Comparison of ENCODE assay signal across 1 cellular context in the genomic region with DNA sequence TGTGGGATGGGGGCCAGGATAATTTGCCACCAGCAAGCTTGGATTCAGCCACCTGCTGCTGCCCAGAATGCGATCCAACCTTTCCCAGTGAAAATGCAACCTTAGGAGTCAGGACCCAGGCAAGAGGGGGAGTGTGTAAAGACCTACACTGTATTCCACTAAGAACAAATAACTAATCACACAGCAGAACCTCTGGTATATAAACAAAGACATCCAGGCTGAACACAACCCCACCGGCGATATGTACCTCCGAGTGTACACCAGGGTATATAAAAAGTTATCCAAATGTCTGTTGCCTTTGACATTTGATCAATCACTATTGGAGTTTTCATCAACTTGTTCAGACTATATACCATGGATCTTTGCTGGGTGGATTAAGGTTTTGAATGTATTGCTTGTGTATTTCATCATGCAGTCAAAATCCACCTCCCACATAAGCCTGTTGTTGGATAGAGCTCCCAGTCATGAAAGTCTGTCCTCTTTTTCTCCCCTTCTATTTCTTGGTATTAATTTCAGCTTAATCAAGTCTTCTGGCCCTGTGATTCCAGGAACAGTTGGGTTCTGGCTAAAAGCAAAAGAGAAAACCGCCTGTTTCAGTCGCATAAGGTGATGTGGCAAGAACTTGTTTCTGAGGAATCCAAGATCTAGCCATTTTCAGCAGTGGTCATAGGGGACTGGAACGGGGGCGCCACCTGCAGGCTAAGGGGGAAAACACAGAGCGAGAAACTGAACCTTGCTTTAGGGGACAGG.
TF ChIP-seq lines count a peak whose summit lies in the region.

No MANE protein-coding gene starts in this region.

TF ChIP-seq in HEK293, 187 proteins besides CTCF, POLR2A, EP300 and RAD21 (continued from another document and continues in another):
- TF ChIP-seq, protein P1, sequence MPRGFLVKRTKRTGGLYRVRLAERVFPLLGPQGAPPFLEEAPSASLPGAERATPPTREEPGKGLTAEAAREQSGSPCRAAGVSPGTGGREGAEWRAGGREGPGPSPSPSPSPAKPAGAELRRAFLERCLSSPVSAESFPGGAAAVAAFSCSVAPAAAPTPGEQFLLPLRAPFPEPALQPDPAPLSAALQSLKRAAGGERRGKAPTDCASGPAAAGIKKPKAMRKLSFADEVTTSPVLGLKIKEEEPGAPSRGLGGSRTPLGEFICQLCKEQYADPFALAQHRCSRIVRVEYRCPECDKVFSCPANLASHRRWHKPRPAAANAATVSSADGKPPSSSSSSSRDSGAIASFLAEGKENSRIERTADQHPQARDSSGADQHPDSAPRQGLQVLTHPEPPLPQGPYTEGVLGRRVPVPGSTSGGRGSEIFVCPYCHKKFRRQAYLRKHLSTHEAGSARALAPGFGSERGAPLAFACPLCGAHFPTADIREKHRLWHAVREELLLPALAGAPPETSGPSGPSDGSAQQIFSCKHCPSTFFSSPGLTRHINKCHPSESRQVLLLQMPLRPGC (tag by site-specific recombination; IDR thresholded peaks at IDR 0.05) = no peak
- TF ChIP-seq, protein P2, sequence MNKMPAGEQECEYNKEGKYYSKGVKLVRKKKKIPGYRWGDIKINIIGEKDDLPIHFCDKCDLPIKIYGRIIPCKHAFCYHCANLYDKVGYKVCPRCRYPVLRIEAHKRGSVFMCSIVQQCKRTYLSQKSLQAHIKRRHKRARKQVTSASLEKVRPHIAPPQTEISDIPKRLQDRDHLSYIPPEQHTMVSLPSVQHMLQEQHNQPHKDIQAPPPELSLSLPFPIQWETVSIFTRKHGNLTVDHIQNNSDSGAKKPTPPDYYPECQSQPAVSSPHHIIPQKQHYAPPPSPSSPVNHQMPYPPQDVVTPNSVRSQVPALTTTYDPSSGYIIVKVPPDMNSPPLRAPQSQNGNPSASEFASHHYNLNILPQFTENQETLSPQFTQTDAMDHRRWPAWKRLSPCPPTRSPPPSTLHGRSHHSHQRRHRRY (tag by site-specific recombination; IDR thresholded peaks at IDR 0.05) = no peak
- TF ChIP-seq, protein P3, sequence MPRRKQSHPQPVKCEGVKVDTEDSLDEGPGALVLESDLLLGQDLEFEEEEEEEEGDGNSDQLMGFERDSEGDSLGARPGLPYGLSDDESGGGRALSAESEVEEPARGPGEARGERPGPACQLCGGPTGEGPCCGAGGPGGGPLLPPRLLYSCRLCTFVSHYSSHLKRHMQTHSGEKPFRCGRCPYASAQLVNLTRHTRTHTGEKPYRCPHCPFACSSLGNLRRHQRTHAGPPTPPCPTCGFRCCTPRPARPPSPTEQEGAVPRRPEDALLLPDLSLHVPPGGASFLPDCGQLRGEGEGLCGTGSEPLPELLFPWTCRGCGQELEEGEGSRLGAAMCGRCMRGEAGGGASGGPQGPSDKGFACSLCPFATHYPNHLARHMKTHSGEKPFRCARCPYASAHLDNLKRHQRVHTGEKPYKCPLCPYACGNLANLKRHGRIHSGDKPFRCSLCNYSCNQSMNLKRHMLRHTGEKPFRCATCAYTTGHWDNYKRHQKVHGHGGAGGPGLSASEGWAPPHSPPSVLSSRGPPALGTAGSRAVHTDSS (tag by site-specific recombination; IDR thresholded peaks at IDR 0.05) = no peak
- TF ChIP-seq ZNF146 (tag by site-specific recombination; IDR thresholded peaks at IDR 0.05) = no peak
- TF ChIP-seq ZNF350 (tag by site-specific recombination; IDR thresholded peaks at IDR 0.05) = no peak
- TF ChIP-seq ZNF596 (tag by site-specific recombination; IDR thresholded peaks at IDR 0.05) = no peak
- no peak for TF ChIP-seq ZNF404 (tag by site-specific recombination; IDR thresholded peaks at IDR 0.05)
- TF ChIP-seq HOXD13 (CRISPR knock-in tag; IDR thresholded peaks at IDR 0.05; ENCODE audit: borderline replicate concordance) = no peak
- TF ChIP-seq TRIM28 (IDR thresholded peaks at IDR 0.05; ENCODE audit: borderline replicate concordance, low read length) = peak; percentile 42; the same call in 1 of the 2 replicates
- TF ChIP-seq GLIS1 (tag by site-specific recombination; IDR thresholded peaks at IDR 0.05) = no peak
- TF ChIP-seq, protein P4, sequence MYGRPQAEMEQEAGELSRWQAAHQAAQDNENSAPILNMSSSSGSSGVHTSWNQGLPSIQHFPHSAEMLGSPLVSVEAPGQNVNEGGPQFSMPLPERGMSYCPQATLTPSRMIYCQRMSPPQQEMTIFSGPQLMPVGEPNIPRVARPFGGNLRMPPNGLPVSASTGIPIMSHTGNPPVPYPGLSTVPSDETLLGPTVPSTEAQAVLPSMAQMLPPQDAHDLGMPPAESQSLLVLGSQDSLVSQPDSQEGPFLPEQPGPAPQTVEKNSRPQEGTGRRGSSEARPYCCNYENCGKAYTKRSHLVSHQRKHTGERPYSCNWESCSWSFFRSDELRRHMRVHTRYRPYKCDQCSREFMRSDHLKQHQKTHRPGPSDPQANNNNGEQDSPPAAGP (tag by site-specific recombination; IDR thresholded peaks at IDR 0.05) = no peak
- TF ChIP-seq WT1 (tag by site-specific recombination; IDR thresholded peaks at IDR 0.05) = no peak
- TF ChIP-seq, protein P5, sequence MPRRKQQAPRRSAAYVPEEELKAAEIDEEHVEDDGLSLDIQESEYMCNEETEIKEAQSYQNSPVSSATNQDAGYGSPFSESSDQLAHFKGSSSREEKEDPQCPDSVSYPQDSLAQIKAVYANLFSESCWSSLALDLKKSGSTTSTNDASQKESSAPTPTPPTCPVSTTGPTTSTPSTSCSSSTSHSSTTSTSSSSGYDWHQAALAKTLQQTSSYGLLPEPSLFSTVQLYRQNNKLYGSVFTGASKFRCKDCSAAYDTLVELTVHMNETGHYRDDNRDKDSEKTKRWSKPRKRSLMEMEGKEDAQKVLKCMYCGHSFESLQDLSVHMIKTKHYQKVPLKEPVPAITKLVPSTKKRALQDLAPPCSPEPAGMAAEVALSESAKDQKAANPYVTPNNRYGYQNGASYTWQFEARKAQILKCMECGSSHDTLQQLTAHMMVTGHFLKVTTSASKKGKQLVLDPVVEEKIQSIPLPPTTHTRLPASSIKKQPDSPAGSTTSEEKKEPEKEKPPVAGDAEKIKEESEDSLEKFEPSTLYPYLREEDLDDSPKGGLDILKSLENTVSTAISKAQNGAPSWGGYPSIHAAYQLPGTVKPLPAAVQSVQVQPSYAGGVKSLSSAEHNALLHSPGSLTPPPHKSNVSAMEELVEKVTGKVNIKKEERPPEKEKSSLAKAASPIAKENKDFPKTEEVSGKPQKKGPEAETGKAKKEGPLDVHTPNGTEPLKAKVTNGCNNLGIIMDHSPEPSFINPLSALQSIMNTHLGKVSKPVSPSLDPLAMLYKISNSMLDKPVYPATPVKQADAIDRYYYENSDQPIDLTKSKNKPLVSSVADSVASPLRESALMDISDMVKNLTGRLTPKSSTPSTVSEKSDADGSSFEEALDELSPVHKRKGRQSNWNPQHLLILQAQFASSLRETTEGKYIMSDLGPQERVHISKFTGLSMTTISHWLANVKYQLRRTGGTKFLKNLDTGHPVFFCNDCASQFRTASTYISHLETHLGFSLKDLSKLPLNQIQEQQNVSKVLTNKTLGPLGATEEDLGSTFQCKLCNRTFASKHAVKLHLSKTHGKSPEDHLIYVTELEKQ (tag by site-specific recombination; IDR thresholded peaks at IDR 0.05; ENCODE audit: borderline replicate concordance) = no peak
- no peak for TF ChIP-seq OVOL3 (tag by site-specific recombination; IDR thresholded peaks at IDR 0.05)
- TF ChIP-seq ZNF776 (tag by site-specific recombination; IDR thresholded peaks at IDR 0.05; ENCODE audit: borderline replicate concordance) = no peak
- no peak for TF ChIP-seq TCF7L2 (IDR thresholded peaks at IDR 0.05; ENCODE audit: borderline replicate concordance, low read depth, low read length)
- TF ChIP-seq ZNF211 (tag by site-specific recombination; IDR thresholded peaks at IDR 0.05; ENCODE audit: low read depth) = peak; percentile 35; the same call in 1 of the 2 replicates
- TF ChIP-seq, protein P6, sequence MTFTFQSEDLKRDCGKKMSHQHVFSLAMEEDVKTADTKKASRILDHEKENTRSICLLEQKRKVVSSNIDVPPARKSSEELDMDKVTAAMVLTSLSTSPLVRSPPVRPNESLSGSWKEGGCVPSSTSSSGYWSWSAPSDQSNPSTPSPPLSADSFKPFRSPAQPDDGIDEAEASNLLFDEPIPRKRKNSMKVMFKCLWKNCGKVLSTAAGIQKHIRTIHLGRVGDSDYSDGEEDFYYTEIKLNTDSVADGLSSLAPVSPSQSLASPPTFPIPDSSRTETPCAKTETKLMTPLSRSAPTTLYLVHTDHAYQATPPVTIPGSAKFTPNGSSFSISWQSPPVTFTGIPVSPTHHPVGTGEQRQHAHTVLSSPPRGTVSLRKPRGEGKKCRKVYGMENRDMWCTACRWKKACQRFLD (tag by site-specific recombination; IDR thresholded peaks at IDR 0.05) = no peak
- TF ChIP-seq ZNF366 (tag by site-specific recombination; conservative IDR thresholded peaks at IDR 0.05) = peak; percentile 44; the same call in 1 of the 2 replicates
- no peak for TF ChIP-seq ZNF658 (tag by site-specific recombination; IDR thresholded peaks at IDR 0.05)
- no peak for TF ChIP-seq ZNF792 (tag by site-specific recombination; IDR thresholded peaks at IDR 0.05)
- no peak for TF ChIP-seq ZNF777 (tag by site-specific recombination; IDR thresholded peaks at IDR 0.05; ENCODE audit: borderline replicate concordance)
- TF ChIP-seq SALL2 (tag by site-specific recombination; IDR thresholded peaks at IDR 0.05; ENCODE audit: borderline replicate concordance) = no peak
- TF ChIP-seq, protein P7, sequence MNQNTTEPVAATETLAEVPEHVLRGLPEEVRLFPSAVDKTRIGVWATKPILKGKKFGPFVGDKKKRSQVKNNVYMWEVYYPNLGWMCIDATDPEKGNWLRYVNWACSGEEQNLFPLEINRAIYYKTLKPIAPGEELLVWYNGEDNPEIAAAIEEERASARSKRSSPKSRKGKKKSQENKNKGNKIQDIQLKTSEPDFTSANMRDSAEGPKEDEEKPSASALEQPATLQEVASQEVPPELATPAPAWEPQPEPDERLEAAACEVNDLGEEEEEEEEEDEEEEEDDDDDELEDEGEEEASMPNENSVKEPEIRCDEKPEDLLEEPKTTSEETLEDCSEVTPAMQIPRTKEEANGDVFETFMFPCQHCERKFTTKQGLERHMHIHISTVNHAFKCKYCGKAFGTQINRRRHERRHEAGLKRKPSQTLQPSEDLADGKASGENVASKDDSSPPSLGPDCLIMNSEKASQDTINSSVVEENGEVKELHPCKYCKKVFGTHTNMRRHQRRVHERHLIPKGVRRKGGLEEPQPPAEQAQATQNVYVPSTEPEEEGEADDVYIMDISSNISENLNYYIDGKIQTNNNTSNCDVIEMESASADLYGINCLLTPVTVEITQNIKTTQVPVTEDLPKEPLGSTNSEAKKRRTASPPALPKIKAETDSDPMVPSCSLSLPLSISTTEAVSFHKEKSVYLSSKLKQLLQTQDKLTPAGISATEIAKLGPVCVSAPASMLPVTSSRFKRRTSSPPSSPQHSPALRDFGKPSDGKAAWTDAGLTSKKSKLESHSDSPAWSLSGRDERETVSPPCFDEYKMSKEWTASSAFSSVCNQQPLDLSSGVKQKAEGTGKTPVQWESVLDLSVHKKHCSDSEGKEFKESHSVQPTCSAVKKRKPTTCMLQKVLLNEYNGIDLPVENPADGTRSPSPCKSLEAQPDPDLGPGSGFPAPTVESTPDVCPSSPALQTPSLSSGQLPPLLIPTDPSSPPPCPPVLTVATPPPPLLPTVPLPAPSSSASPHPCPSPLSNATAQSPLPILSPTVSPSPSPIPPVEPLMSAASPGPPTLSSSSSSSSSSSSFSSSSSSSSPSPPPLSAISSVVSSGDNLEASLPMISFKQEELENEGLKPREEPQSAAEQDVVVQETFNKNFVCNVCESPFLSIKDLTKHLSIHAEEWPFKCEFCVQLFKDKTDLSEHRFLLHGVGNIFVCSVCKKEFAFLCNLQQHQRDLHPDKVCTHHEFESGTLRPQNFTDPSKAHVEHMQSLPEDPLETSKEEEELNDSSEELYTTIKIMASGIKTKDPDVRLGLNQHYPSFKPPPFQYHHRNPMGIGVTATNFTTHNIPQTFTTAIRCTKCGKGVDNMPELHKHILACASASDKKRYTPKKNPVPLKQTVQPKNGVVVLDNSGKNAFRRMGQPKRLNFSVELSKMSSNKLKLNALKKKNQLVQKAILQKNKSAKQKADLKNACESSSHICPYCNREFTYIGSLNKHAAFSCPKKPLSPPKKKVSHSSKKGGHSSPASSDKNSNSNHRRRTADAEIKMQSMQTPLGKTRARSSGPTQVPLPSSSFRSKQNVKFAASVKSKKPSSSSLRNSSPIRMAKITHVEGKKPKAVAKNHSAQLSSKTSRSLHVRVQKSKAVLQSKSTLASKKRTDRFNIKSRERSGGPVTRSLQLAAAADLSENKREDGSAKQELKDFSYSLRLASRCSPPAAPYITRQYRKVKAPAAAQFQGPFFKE (tag by site-specific recombination; IDR thresholded peaks at IDR 0.05; ENCODE audit: borderline replicate concordance) = no peak
- TF ChIP-seq, protein P8, sequence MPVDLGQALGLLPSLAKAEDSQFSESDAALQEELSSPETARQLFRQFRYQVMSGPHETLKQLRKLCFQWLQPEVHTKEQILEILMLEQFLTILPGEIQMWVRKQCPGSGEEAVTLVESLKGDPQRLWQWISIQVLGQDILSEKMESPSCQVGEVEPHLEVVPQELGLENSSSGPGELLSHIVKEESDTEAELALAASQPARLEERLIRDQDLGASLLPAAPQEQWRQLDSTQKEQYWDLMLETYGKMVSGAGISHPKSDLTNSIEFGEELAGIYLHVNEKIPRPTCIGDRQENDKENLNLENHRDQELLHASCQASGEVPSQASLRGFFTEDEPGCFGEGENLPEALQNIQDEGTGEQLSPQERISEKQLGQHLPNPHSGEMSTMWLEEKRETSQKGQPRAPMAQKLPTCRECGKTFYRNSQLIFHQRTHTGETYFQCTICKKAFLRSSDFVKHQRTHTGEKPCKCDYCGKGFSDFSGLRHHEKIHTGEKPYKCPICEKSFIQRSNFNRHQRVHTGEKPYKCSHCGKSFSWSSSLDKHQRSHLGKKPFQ (tag by site-specific recombination; IDR thresholded peaks at IDR 0.05) = no peak
- TF ChIP-seq, protein P9, sequence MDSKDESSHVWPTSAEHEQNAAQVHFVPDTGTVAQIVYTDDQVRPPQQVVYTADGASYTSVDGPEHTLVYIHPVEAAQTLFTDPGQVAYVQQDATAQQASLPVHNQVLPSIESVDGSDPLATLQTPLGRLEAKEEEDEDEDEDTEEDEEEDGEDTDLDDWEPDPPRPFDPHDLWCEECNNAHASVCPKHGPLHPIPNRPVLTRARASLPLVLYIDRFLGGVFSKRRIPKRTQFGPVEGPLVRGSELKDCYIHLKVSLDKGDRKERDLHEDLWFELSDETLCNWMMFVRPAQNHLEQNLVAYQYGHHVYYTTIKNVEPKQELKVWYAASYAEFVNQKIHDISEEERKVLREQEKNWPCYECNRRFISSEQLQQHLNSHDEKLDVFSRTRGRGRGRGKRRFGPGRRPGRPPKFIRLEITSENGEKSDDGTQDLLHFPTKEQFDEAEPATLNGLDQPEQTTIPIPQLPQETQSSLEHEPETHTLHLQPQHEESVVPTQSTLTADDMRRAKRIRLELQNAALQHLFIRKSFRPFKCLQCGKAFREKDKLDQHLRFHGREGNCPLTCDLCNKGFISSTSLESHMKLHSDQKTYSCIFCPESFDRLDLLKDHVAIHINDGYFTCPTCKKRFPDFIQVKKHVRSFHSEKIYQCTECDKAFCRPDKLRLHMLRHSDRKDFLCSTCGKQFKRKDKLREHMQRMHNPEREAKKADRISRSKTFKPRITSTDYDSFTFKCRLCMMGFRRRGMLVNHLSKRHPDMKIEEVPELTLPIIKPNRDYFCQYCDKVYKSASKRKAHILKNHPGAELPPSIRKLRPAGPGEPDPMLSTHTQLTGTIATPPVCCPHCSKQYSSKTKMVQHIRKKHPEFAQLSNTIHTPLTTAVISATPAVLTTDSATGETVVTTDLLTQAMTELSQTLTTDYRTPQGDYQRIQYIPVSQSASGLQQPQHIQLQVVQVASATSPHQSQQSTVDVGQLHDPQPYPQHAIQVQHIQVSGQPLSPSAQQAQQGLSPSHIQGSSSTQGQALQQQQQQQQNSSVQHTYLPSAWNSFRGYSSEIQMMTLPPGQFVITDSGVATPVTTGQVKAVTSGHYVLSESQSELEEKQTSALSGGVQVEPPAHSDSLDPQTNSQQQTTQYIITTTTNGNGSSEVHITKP (tag by site-specific recombination; IDR thresholded peaks at IDR 0.05) = 0 out of 2 replicates have a peak, but pooled peaks have one; percentile 25
- no peak for TF ChIP-seq BCL11B (tag by site-specific recombination; IDR thresholded peaks at IDR 0.05; ENCODE audit: low read depth)
- TF ChIP-seq BCL11A (tag by site-specific recombination; IDR thresholded peaks at IDR 0.05; ENCODE audit: low read depth) = no peak
- no peak for TF ChIP-seq ZBTB1 (tag by site-specific recombination; IDR thresholded peaks at IDR 0.05)
